1 cellular context compared by ENCODE assay signal in genomic region chr17:39404542-39405378, GRCh38.
TF ChIP-seq lines count a peak whose summit lies in the region.

No MANE protein-coding gene starts in this region.

TF ChIP-seq in endothelial cell of umbilical vein, 7 proteins besides CTCF, POLR2A, EP300 and RAD21:
- peak; percentile 54 for TF ChIP-seq JUN (IDR thresholded peaks at IDR 0.05; ENCODE audit: borderline replicate concordance, insufficient read depth, insufficient read length, low read depth)
- TF ChIP-seq FOS (IDR thresholded peaks at IDR 0.05; ENCODE audit: borderline replicate concordance, insufficient read depth, low read length) = peak; percentile 87
- TF ChIP-seq GATA2 (IDR thresholded peaks at IDR 0.05; ENCODE audit: insufficient read depth, insufficient read length, low read depth, low read length) = no peak
- TF ChIP-seq EZH2 (IDR thresholded peaks at IDR 0.05; ENCODE audit: borderline replicate concordance, low read depth, low read length, severe bottlenecking) = no peak
- TF ChIP-seq POLR2AphosphoS5 (IDR thresholded peaks at IDR 0.05; ENCODE audit: insufficient read depth, low read depth, low read length) = no peak
- no peak for TF ChIP-seq MYC (IDR thresholded peaks at IDR 0.05; ENCODE audit: low read depth, low read length)
- TF ChIP-seq, protein P1, sequence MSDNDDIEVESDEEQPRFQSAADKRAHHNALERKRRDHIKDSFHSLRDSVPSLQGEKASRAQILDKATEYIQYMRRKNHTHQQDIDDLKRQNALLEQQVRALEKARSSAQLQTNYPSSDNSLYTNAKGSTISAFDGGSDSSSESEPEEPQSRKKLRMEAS (IDR thresholded peaks at IDR 0.05; ENCODE audit: insufficient read depth, insufficient read length) = no peak
